ENCODE assay signal across 26 cellular contexts in the genomic region with DNA sequence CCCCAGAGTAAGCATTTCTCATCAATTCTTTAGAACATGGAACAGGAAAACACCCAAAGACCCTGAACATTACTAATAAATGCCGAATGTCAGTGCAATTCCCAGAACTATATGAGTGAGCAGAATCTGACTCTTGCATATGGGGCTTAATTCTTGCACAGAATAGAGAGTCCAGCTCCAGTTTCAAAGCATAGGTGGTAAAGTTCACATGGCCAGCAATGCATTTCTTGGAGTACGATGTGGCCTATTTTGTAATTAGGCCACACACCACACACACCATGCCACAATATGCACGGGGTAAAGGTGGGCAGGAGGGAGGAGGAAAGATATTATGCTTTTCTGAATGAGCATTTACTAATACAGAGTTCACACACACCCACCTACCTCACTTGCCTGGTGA. TPM values are rescaled to one million over a fixed set of nuclear protein-coding genes. Genes with fewer than 3 reads are reported as not detected.
"Had no signal": no experiment of that assay in that cellular context is flagged by ENCODE, and none has a peak within 500 bp of the region (broad histone marks: within the 10 kb centered on the region; RNA-seq: fewer than 3 reads in every experiment).

No MANE protein-coding gene starts in this region.

- H3K36me3 ChIP-seq: adrenal gland, lower lobe of right lung, pancreas, right lobe of liver, WERI-Rb-1 had no signal

- H3K4me3 ChIP-seq: adrenal gland, ascending aorta, lower lobe of right lung, mucosa of descending colon, pancreas, right lobe of liver, skin epidermis, tibial artery had no signal

- FAIRE-seq: kidney, pancreas, TTC549 had no signal

- DNase-seq: activated CD4-positive, alpha-beta T cell treated with anti-CD3 and anti-CD28 coated beads, Interleukin-2, amount 10 ng/mL, durations not matched to agents 7 days and 5 days; activated CD4-positive, CD25-positive, alpha-beta regulatory T cell treated with anti-CD3 and anti-CD28 coated beads, Interleukin-2, amount 50 U/mL, for 72 hours; activated CD8-positive, alpha-beta memory T cell treated with anti-CD3 and anti-CD28 coated beads, Interleukin-2, amount 10 ng/mL, durations not matched to agents 7 days and 5 days; activated CD8-positive, alpha-beta T cell treated with anti-CD3 and anti-CD28 coated beads for 36 hours; activated T-cell treated with anti-CD3 and anti-CD28 coated beads for 4 hours; adrenal gland; central memory CD4-positive, alpha-beta T cell; dermis blood vessel endothelial cell; effector CD8-positive, alpha-beta T cell; erythroblast; foreskin fibroblast; kidney; lower lobe of right lung; mesendoderm; mucosa of descending colon; nephron progenitor cell; pancreas; right lobe of liver; stimulated activated CD4-positive, alpha-beta T cell treated with anti-CD3 and anti-CD28 coated beads, Interleukin-1b, Interleukin-23, amount 100 ng/mL, for 48 hours; substantia nigra; tibial artery; WERI-Rb-1 had no signal

- H3K27ac ChIP-seq: adrenal gland, ascending aorta, lower lobe of right lung, pancreas, right lobe of liver, skin epidermis, WERI-Rb-1 had no signal

- H3K27me3 ChIP-seq: adrenal gland, ascending aorta, pancreas, right lobe of liver, tibial artery had no signal

- ATAC-seq: activated CD8-positive, alpha-beta memory T cell treated with anti-CD3 and anti-CD28 coated beads, Interleukin-2, amount 10 ng/mL, durations not matched to agents 7 days and 5 days; activated CD8-positive, alpha-beta T cell treated with anti-CD3 and anti-CD28 coated beads for 36 hours; lower lobe of right lung; mucosa of descending colon; pancreas; right lobe of liver had no signal

- H3K9me3 ChIP-seq: adrenal gland, lower lobe of right lung, mucosa of descending colon, pancreas, right lobe of liver, tibial artery had no signal

- H3K4me1 ChIP-seq: adrenal gland, ascending aorta, lower lobe of right lung, pancreas, right lobe of liver had no signal

RNA-seq across cellular contexts. Expression of gene PLA2R1, which starts 56.5 kb away (rescaled TPM):
- total RNA-seq: activated CD4-positive, alpha-beta T cell treated with anti-CD3 and anti-CD28 coated beads, Interleukin-2, amount 10 ng/mL, durations not matched to agents 7 days and 5 days; activated CD8-positive, alpha-beta memory T cell treated with anti-CD3 and anti-CD28 coated beads, Interleukin-2, amount 10 ng/mL, durations not matched to agents 7 days and 5 days; activated CD8-positive, alpha-beta T cell treated with anti-CD3 and anti-CD28 coated beads for 36 hours; activated T-helper 1 cell treated with anti-CD3 and anti-CD28 coated beads, Interleukin-12 subunit alpha, Interleukin-12 subunit beta, Interleukin-2, Interleukin-4 antibody, amounts not matched to agents 30 ng/mL and 10 ng/mL and 1 ng/mL, durations not matched to agents 14 hours and 24 hours and 36 hours had no signal
